ENCODE assay signal across 2 cellular contexts in genomic region chr16:88516666-88517065, GRCh38.
TF ChIP-seq lines count a peak whose summit lies in the region.

No MANE protein-coding gene starts in this region.

TF ChIP-seq in HepG2, 621 proteins besides CTCF, POLR2A, EP300 and RAD21:
- TF ChIP-seq ZNF652 (CRISPR knock-in tag; IDR thresholded peaks at IDR 0.05; ENCODE audit: borderline replicate concordance, low read depth) (no peak), AGO2 (optimal IDR thresholded peaks at IDR 0.05; ENCODE audit: low read depth, low read length) (peak; percentile 54), MTA1 (CRISPR knock-in tag; IDR thresholded peaks at IDR 0.05; ENCODE audit: borderline replicate concordance) (0 out of 2 replicates have a peak, but pooled peaks have one; percentile 26), ZNF775 (CRISPR knock-in tag; IDR thresholded peaks at IDR 0.05; ENCODE audit: borderline replicate concordance) (no peak), DMTF1 (CRISPR knock-in tag; IDR thresholded peaks at IDR 0.05) (no peak), ZNF460 (CRISPR knock-in tag; IDR thresholded peaks at IDR 0.05; ENCODE audit: borderline replicate concordance) (no peak), NFYC (CRISPR knock-in tag; IDR thresholded peaks at IDR 0.05) (no peak), PHF21A (CRISPR knock-in tag; IDR thresholded peaks at IDR 0.05) (no peak), ZMYM3 (CRISPR knock-in tag; IDR thresholded peaks at IDR 0.05) (no peak), ZSCAN31 (CRISPR knock-in tag; IDR thresholded peaks at IDR 0.05; ENCODE audit: low read depth) (no peak)
- TF ChIP-seq, protein P1, sequence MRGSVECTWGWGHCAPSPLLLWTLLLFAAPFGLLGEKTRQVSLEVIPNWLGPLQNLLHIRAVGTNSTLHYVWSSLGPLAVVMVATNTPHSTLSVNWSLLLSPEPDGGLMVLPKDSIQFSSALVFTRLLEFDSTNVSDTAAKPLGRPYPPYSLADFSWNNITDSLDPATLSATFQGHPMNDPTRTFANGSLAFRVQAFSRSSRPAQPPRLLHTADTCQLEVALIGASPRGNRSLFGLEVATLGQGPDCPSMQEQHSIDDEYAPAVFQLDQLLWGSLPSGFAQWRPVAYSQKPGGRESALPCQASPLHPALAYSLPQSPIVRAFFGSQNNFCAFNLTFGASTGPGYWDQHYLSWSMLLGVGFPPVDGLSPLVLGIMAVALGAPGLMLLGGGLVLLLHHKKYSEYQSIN (CRISPR knock-in tag; IDR thresholded peaks at IDR 0.05; ENCODE audit: borderline replicate concordance), result no peak
- TF ChIP-seq, protein P2, sequence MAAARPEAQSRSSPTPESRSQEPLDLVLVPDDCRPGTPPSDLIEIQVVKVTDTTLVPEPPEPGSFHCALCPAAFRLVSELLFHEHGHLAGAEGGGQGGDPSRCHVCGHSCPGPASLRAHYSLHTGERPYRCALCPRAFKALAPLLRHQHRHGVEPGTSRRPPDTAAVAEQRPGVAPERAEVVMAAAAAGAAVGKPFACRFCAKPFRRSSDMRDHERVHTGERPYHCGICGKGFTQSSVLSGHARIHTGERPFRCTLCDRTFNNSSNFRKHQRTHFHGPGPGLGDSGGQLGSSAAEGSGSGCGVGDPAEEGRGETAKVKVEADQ (CRISPR knock-in tag; IDR thresholded peaks at IDR 0.05; ENCODE audit: borderline replicate concordance), result no peak
- TF ChIP-seq, protein P3, sequence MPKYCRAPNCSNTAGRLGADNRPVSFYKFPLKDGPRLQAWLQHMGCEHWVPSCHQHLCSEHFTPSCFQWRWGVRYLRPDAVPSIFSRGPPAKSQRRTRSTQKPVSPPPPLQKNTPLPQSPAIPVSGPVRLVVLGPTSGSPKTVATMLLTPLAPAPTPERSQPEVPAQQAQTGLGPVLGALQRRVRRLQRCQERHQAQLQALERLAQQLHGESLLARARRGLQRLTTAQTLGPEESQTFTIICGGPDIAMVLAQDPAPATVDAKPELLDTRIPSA (CRISPR knock-in tag; IDR thresholded peaks at IDR 0.05; ENCODE audit: borderline replicate concordance), result no peak

TF ChIP-seq in K562, 482 proteins besides CTCF, POLR2A, EP300 and RAD21:
- no peak for TF ChIP-seq NEUROD1 (IDR thresholded peaks at IDR 0.05; ENCODE audit: borderline replicate concordance, low read depth, low read length, partially characterized antibody)
- peak; percentile 43; the same call in 1 of the 2 replicates for TF ChIP-seq POLR2G (IDR thresholded peaks at IDR 0.05; ENCODE audit: low read depth, low read length)
- TF ChIP-seq SAFB2 (IDR thresholded peaks at IDR 0.05; ENCODE audit: borderline replicate concordance, low read depth, low read length, severe bottlenecking), result no peak
- no peak for TF ChIP-seq STAT5B (CRISPR knock-in tag; IDR thresholded peaks at IDR 0.05)
- peak; percentile 12; the same call in 1 of the 2 replicates for TF ChIP-seq TFAP4 (CRISPR knock-in tag; IDR thresholded peaks at IDR 0.05; ENCODE audit: borderline replicate concordance)
